Comparison of ENCODE assay signal across 8 cellular contexts in the genomic region with DNA sequence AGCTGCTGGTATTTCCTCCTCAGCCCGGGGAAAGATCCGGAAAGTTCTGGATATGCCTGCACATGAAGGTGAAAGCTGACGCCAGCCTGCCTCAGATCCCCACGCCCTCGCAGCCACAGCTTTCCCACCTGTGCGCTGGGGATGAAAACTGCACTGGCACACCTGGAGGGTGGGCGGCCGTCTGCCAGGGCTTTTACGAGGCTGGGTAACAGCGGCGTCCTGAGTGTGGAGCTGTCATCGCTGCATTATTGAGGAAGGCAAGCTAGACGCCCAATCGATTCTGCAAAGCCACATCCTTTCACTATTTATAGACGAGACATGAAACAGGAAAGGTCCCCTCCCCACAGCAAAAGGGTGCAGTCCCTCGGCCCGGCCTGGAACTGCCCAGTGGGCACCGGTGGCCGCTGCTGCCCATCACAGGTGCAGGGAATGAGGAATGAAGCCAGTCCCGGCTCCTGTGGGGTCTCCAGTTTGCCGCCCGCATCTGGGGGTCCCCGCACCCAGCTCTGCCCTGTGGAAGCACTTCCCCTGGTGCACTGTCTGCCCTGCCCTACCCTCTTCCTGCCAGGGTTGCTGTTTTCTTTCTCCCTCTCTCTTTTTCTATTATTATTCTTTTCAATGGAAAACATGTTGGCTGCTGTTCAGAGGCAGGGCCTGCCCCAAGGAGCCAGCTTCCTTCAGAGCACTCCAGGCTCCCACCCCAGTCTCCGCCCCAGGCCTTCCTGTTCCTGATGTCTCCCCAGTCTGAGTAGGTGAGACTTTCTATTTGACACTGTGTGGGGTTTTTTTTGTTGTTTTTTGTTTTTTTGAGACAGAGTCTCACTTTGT. TPM values are rescaled to one million over a fixed set of nuclear protein-coding genes. Genes with fewer than 3 reads are reported as not detected.
DNase-seq lines count a peak whose midpoint lies in the region; ATAC-seq, FAIRE-seq and TF ChIP-seq lines count a peak whose summit lies in the region.

No MANE protein-coding gene starts in this region.

- RAD21 ChIA-PET in GM12878 (lab: Charles Lee; ENCODE audit: unreplicated experiment) = interaction anchor here (0.7 to 3.0 kb wide), 15 partner anchors 9 to 189 kb away, joined by 3 to 24 read pairs (median 4); no protein-coding TSS in a partner anchor

- no peak for DNase-seq in SK-N-MC (ENCODE audit: low read depth, low spot score)
- DNase-seq in GM12878 (ENCODE audit: low read depth, low spot score) = no peak
- no peak for DNase-seq in NCI-H1105 treated with DMSO at 0.1 percent for 48 hours (lab: John Stamatoyannopoulos, UW)
- DNase-seq in NCI-H1105 (lab: John Stamatoyannopoulos, UW) = no peak
- no peak for DNase-seq in Calu3

- intact Hi-C loops in GM12878 (cut with micrococcal nuclease; ENCODE audit: unreplicated experiment) (no loop called here), Calu3 (cut with micrococcal nuclease; ENCODE audit: unreplicated experiment) (no loop called here)

- no peak for TF ChIP-seq EP300 in GM12878 (IDR thresholded peaks at IDR 0.05; ENCODE audit: borderline replicate concordance in 1 of 2, control insufficient read depth in 1 of 2, low read depth in 2 of 2, low read length in 2 of 2)

- 4% methylated on average over 24 of the region's 24 CpGs for WGBS in GM12878 (ENCODE audit: insufficient coverage, insufficient replicate concordance, low lambda C conversion rate, missing lambda C conversion rate)

- ATAC-seq in GM18870 (IDR thresholded peaks at IDR 0.05; ENCODE audit: unreplicated experiment) (peak; percentile 36), GM12878 (peak; percentile 76), HG03095 (IDR thresholded peaks at IDR 0.05; ENCODE audit: unreplicated experiment) (no peak)

- no peaks in the 10 kb centered on the region; the same call in 1 of the 2 replicates for H3K36me3 ChIP-seq in SK-N-MC (ENCODE audit: insufficient read depth, low read length)
- peaks cover 0 to 10% of the 10 kb centered on the region in 2 experiments; a peak in 2 of 4 replicates for H3K36me3 ChIP-seq in GM12878 (ENCODE audit: control insufficient read depth in 2 of 2, insufficient read depth in 2 of 2, low read length in 1 of 2)

- in situ Hi-C loops in GM12878 (cut with MboI) = no loop called here

- no peak overlapping the region for H3K4me3 Mint-ChIP-seq in nephron
- H3K4me3 Mint-ChIP-seq in Calu3 (ENCODE audit: low read depth, unreplicated experiment) = no peak overlapping the region

- H3K4me3 ChIP-seq in SK-N-MC (no peak overlapping the region), GM12878 (peak overlapping the region; percentile 13)

- no peak overlapping the region for H2AFZ ChIP-seq in GM12878 (ENCODE audit: control insufficient read depth, low read depth, low read length)

- H3K27me3 Mint-ChIP-seq in nephron (ENCODE audit: low read depth) (no peaks in the 10 kb centered on the region), Calu3 (ENCODE audit: unreplicated experiment) (no peaks in the 10 kb centered on the region)

- CTCF ChIA-PET in GM12878 (lab: Yijun Ruan, JAX) (interaction anchor here (0.8 to 3.6 kb wide), 12 partner anchors 9 to 95 kb away, joined by 3 to 27 read pairs (median 6); no protein-coding TSS in a partner anchor), Calu3 (lab: Charles Lee) (no interaction called here)

- H3K9ac ChIP-seq in SK-N-MC (ENCODE audit: insufficient read length) (no peak overlapping the region), GM12878 (ENCODE audit: control insufficient read depth, insufficient read depth, low read length) (peak overlapping the region; percentile 40; the same call in 1 of the 2 replicates)

- peaks cover 10% of the 10 kb centered on the region for H3K36me3 Mint-ChIP-seq in nephron (ENCODE audit: low read depth)
- H3K36me3 Mint-ChIP-seq in Calu3 (ENCODE audit: insufficient read depth, unreplicated experiment) = peaks cover 3% of the 10 kb centered on the region

- BruUV-seq in GM12878 (replicated peaks; lab: Mats Ljungman, UMichigan) (no TSS peak), Calu3 (replicated peaks; lab: Mats Ljungman, UMichigan) (no TSS peak)

- peaks cover 54% of the 10 kb centered on the region for H3K4me1 ChIP-seq in GM12878 (ENCODE audit: control insufficient read depth, insufficient read depth, low read length)

- H3K79me2 ChIP-seq in GM12878 (ENCODE audit: control insufficient read depth, insufficient read depth, low read length) = peaks cover 42% of the 10 kb centered on the region

- TF ChIP-seq RAD21 in GM12878 (IDR thresholded peaks at IDR 0.05; ENCODE audit: insufficient read depth, low read depth, low read length) = no peak

- SMC1A ChIA-PET in GM12878 (lab: Charles Lee; ENCODE audit: uncharacterized antibody, unreplicated experiment) = interaction anchor here (0.8 to 3.5 kb wide), 11 partner anchors 9 to 91 kb away, joined by 3 to 24 read pairs (median 4); no protein-coding TSS in a partner anchor

- H3K27ac ChIP-seq in SK-N-MC = 0 out of 2 replicates have a peak overlapping the region, but pooled peaks have one; percentile 36
- H3K27ac ChIP-seq in GM12878 (ENCODE audit: control insufficient read depth, insufficient read depth) = peak overlapping the region; percentile 64

- H4K20me1 ChIP-seq in GM12878 (ENCODE audit: control insufficient read depth, insufficient read depth) = peaks cover 7% of the 10 kb centered on the region

- H3K9me3 ChIP-seq in SK-N-MC (ENCODE audit: low read depth, low read length) = no peaks in the 10 kb centered on the region
- H3K9me3 ChIP-seq in GM12878 (replicated peaks; ENCODE audit: control insufficient read depth, insufficient read depth, low read length) = no peaks in the 10 kb centered on the region

- no peaks in the 10 kb centered on the region for H3K27me3 ChIP-seq in GM12878 (replicated peaks in 1 of 2; ENCODE audit: control insufficient read depth in 2 of 2, insufficient read depth in 2 of 2, low read length in 1 of 2)

- H3K9me3 Mint-ChIP-seq in nephron = no peaks in the 10 kb centered on the region
- no peaks in the 10 kb centered on the region for H3K9me3 Mint-ChIP-seq in Calu3 (ENCODE audit: low read depth, unreplicated experiment)

- POLR2A ChIA-PET in GM12878 (lab: Charles Lee) = interaction anchor here (0.5 to 3.0 kb wide), 7 partner anchors 9 to 88 kb away, joined by 3 to 22 read pairs (median 7); no protein-coding TSS in a partner anchor

- H3K4me2 ChIP-seq in GM12878 (ENCODE audit: control insufficient read depth, insufficient read depth) = peak overlapping the region; percentile 85

- no peak for FAIRE-seq in GM12878 (lab: Jason Lieb, UNC)

- H3K27ac Mint-ChIP-seq in nephron (peak overlapping the region in 2 of 3 experiments; percentile 44 to 50), Calu3 (ENCODE audit: unreplicated experiment) (no peak overlapping the region)

- TF ChIP-seq POLR2A in GM12878 (IDR thresholded peaks at IDR 0.05; ENCODE audit: low read depth, low read length) = 0 out of 2 replicates have a peak, but pooled peaks have one; percentile 19

- TF ChIP-seq CTCF in GM12878 (IDR thresholded peaks at IDR 0.05 in 2 of 3, conservative IDR thresholded peaks at IDR 0.05 in 1 of 3; ENCODE audit: control insufficient read depth in 2 of 3, extremely low read depth in 1 of 3, insufficient read depth in 1 of 3, low read depth in 3 of 3, low read length in 3 of 3) = no peak
- TF ChIP-seq CTCF in nephron (IDR thresholded peaks at IDR 0.05; ENCODE audit: unreplicated experiment in 3 of 3) = no peak
- TF ChIP-seq CTCF in Calu3 (IDR thresholded peaks at IDR 0.05; ENCODE audit: unreplicated experiment) = no peak

- H3K4me1 Mint-ChIP-seq in nephron (peaks cover 34% of the 10 kb centered on the region), Calu3 (ENCODE audit: low read depth, unreplicated experiment) (peaks cover 8% of the 10 kb centered on the region)

TF ChIP-seq in GM12878, 131 proteins besides CTCF, POLR2A, EP300 and RAD21 (continues in another document):
- TF ChIP-seq EGR1 (IDR thresholded peaks at IDR 0.05; ENCODE audit: borderline replicate concordance in 1 of 2, low read depth in 2 of 2, low read length in 2 of 2) (0 out of 3 replicates have a peak, but pooled peaks of 1 of the 2 experiments have one; percentile 29), RFX5 (IDR thresholded peaks at IDR 0.05; ENCODE audit: low read depth, low read length) (no peak)

RNA-seq across cellular contexts. Expression of a gene that starts 7.0 kb away (rescaled TPM):
- 114 and 132 TPM in 2 replicates for total RNA-seq in GM12878 (2013; cell fraction: nucleolus; rRNA removed)
- 6.9 and 9.7 TPM in 2 replicates for total RNA-seq in GM12878 (2014; rRNA removed)
- total RNA-seq in GM12878 (2014; rRNA removed; fragmentation: Illumina TruSeq; extraction: Trizol) = 1.8 and 2.5 TPM in 2 replicates
- total RNA-seq in GM12878 (2021) = 38.6 and 40.0 TPM in 2 replicates
- 2.6 TPM for polyA plus RNA-seq in GM12878 (2011; ENCODE audit: low read depth)
- polyA plus RNA-seq in GM12878 (2011; rRNA removed) = 1.4 TPM in 2 replicates
- 4.7 and 4.9 TPM in 2 replicates for polyA plus RNA-seq in GM12878 (2011; cell fraction: cytosol; rRNA removed)
- polyA plus RNA-seq in GM12878 (2011; cell fraction: nucleus; rRNA removed) = 31.3 and 51.1 TPM in 2 replicates
- polyA plus RNA-seq in GM12878 (2012) = 7.3 and 8.7 TPM in 2 replicates
- 1.1 and 2.7 TPM in 2 replicates for polyA plus RNA-seq in GM12878 (2014; fragmentation: Illumina TruSeq; extraction: Trizol)
- polyA plus RNA-seq in GM12878 (2014; fragmentation: Nextera tagmentation; extraction: Ambion mirVana) = under 1 TPM; 0.02 to 0.24 TPM
- 12.4 and 12.7 TPM in 2 replicates for polyA plus RNA-seq in GM12878 (2014; rRNA removed)
- 1 to 10 TPM; 4.7 to 6.8 TPM for polyA plus RNA-seq in GM12878 (2016; fragmentation: Nextera tagmentation; extraction: Ambion mirVana)
- polyA minus RNA-seq in GM12878 (2011; rRNA and poly(A)+ RNA removed) = 4.2 and 12.3 TPM in 2 replicates
- 20.2 and 32.2 TPM in 2 replicates for polyA minus RNA-seq in GM12878 (2011; cell fraction: cytosol; rRNA and poly(A)+ RNA removed)
- polyA minus RNA-seq in GM12878 (2011; cell fraction: nucleus; rRNA and poly(A)+ RNA removed) = 14.4 and 23.8 TPM in 2 replicates
- total RNA-seq in Calu3 (2022) = 11.7 and 17.7 TPM in 2 replicates

RNA-seq across cellular contexts. Expression of a gene that starts 56.0 kb away (rescaled TPM):
- 45.7 and 51.6 TPM in 2 replicates for total RNA-seq in GM12878 (2013; cell fraction: nucleolus; rRNA removed)
- total RNA-seq in GM12878 (2014; rRNA removed) (14.7 and 17.6 TPM in 2 replicates), GM12878 (2014; rRNA removed; fragmentation: Illumina TruSeq; extraction: Trizol) (8.3 and 10.0 TPM in 2 replicates), GM12878 (2021) (52.6 and 59.1 TPM in 2 replicates), Calu3 (2022) (48.9 and 49.6 TPM in 2 replicates)
- 36.4 TPM for polyA plus RNA-seq in GM12878 (2011; ENCODE audit: low read depth)
- polyA plus RNA-seq in GM12878 (2011; rRNA removed) (7.3 and 9.9 TPM in 2 replicates), GM12878 (2014; fragmentation: Illumina TruSeq; extraction: Trizol) (26.5 and 36.0 TPM in 2 replicates), GM12878 (2014; fragmentation: Nextera tagmentation; extraction: Ambion mirVana) (10 to 100 TPM; 12.4 to 16.6 TPM), GM12878 (2014; rRNA removed) (25.9 and 28.0 TPM in 2 replicates), GM12878 (2016; fragmentation: Nextera tagmentation; extraction: Ambion mirVana) (10 to 100 TPM; 44.6 to 44.7 TPM)
- polyA plus RNA-seq in GM12878 (2011; cell fraction: cytosol; rRNA removed) = 12.3 and 18.3 TPM in 2 replicates
- polyA plus RNA-seq in GM12878 (2011; cell fraction: nucleus; rRNA removed) = 44.9 and 59.4 TPM in 2 replicates
- 40.1 and 41.6 TPM in 2 replicates for polyA plus RNA-seq in GM12878 (2012)
- 9.8 and 13.4 TPM in 2 replicates for polyA minus RNA-seq in GM12878 (2011; rRNA and poly(A)+ RNA removed)
- polyA minus RNA-seq in GM12878 (2011; cell fraction: cytosol; rRNA and poly(A)+ RNA removed) = 19.6 and 20.7 TPM in 2 replicates
- 11.8 and 19.4 TPM in 2 replicates for polyA minus RNA-seq in GM12878 (2011; cell fraction: nucleus; rRNA and poly(A)+ RNA removed)
